In the genomic region with DNA sequence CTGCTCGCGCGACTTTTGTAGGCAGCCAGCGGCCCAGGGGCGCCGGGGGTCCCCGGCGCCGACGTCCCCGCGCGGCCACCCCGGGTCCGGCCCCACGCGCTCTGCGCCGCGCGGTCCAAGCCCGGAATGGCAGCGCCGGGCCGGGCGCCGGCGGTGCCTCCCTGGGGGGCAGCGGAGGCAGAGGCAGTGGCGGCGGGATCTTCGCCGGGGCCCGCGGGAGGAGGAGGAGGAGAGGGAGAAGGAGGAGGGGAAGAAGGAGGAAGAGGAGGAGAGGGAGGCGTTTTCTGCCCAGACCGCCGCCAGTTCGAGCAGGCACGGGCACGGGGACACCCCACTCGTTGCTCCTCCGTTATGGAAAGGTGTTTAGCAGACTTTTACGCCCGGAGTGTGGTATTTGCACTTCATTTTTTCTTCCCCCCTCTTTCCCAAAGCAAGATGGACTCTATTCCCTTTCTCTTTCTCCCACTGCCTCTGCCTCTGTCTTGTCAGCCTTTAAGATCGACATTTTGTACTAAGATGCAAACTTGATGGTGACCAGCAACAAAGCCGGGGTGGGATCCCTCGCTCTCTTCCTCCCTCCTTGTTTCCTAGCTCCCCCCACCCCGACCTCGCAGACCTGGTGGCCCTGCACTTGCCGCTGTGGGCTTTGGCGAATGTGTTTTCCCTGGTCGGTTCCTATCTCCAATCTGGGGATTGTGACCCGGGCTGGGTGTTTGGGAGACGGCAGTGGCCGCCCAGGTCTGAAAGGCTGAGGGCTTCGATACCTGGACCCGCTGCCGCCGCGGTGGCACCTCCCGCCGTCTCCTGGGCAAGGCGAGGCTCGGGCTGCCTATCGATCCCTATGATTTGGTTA, we compare ENCODE assay signal across 8 cellular contexts. TPM values are rescaled to one million over a fixed set of nuclear protein-coding genes. Genes with fewer than 3 reads are reported as not detected.
DNase-seq lines count a peak whose midpoint lies in the region; ATAC-seq and TF ChIP-seq lines count a peak whose summit lies in the region.

No MANE protein-coding gene starts in this region.

- 0 to 1% methylated on average over 66 of the region's 66 CpGs for WGBS in sigmoid colon, 2 donors

- no peaks in the 10 kb centered on the region for H3K36me3 ChIP-seq in CD8-positive, alpha-beta T cell (ENCODE audit: insufficient read depth, low read length)
- H3K36me3 ChIP-seq in brain microvascular endothelial cell (replicated peaks) (no peaks in the 10 kb centered on the region), sigmoid colon (peaks cover 0 to 5% (median 0%) of the 10 kb centered on the region in 4 donors)

- TF ChIP-seq CTCF in CD8-positive, alpha-beta T cell (IDR thresholded peaks at IDR 0.05), result no peak
- no peak for TF ChIP-seq CTCF in brain microvascular endothelial cell (IDR thresholded peaks at IDR 0.05; ENCODE audit: low read depth, low read length, missing control alignments)
- TF ChIP-seq CTCF in sigmoid colon (IDR thresholded peaks at IDR 0.05), result no peak

- POLR2A ChIA-PET in CD8-positive, alpha-beta T cell (lab: Charles Lee), result interaction anchor here (0.6 to 1.1 kb wide), 2 partner anchors 16 to 306 kb away, joined by 3 read pairs; no protein-coding TSS in a partner anchor

- CTCF ChIA-PET in CD8-positive, alpha-beta T cell (lab: Charles Lee), result interaction anchor here (0.9 kb wide), 1 partner anchor 136 kb away, joined by 3 read pairs; no protein-coding TSS in a partner anchor

- peaks cover 39% of the 10 kb centered on the region for H3K36me3 Mint-ChIP-seq in CD8-positive, alpha-beta T cell
- peaks cover 20% of the 10 kb centered on the region for H3K36me3 Mint-ChIP-seq in T-helper 2 cell treated with Interferon-gamma antibody and Interleukin-4, amounts not matched to agents 5 μg/mL and 100 μg/mL, for 36 hours (ENCODE audit: low read depth)

- no peak for TF ChIP-seq POLR2A in sigmoid colon (IDR thresholded peaks at IDR 0.05)

- peaks cover 49% of the 10 kb centered on the region for H3K4me1 Mint-ChIP-seq in CD8-positive, alpha-beta T cell (ENCODE audit: low read depth)
- peaks cover 20% of the 10 kb centered on the region for H3K4me1 Mint-ChIP-seq in T-helper 2 cell treated with Interferon-gamma antibody and Interleukin-4, amounts not matched to agents 5 μg/mL and 100 μg/mL, for 36 hours (ENCODE audit: low read depth)

- H3K27me3 Mint-ChIP-seq in CD8-positive, alpha-beta T cell (ENCODE audit: low read depth), result no peaks in the 10 kb centered on the region
- peaks cover 8% of the 10 kb centered on the region for H3K27me3 Mint-ChIP-seq in T-helper 2 cell treated with Interferon-gamma antibody and Interleukin-4, amounts not matched to agents 5 μg/mL and 100 μg/mL, for 36 hours (ENCODE audit: low read depth)

- in situ Hi-C loops in brain microvascular endothelial cell (cut with HindIII; ENCODE audit: low pct_ligation_motif_present, low sequenced_read_pairs), result no loop called here

- TF ChIP-seq EP300 in sigmoid colon (IDR thresholded peaks at IDR 0.05), result no peak

- peak overlapping the region; percentile 99 for H3K4me3 Mint-ChIP-seq in CD8-positive, alpha-beta T cell
- H3K4me3 Mint-ChIP-seq in T-helper 2 cell treated with Interferon-gamma antibody and Interleukin-4, amounts not matched to agents 5 μg/mL and 100 μg/mL, for 36 hours, result peak overlapping the region; percentile 98

- H3K9me3 Mint-ChIP-seq in CD8-positive, alpha-beta T cell, result no peaks in the 10 kb centered on the region
- no peaks in the 10 kb centered on the region for H3K9me3 Mint-ChIP-seq in T-helper 2 cell treated with Interferon-gamma antibody and Interleukin-4, amounts not matched to agents 5 μg/mL and 100 μg/mL, for 36 hours

- H3K4me3 ChIP-seq in CD8-positive, alpha-beta T cell (ENCODE audit: low read depth, low read length), result peak overlapping the region; percentile 86
- H3K4me3 ChIP-seq in brain microvascular endothelial cell (ENCODE audit: low read depth, low read length), result peak overlapping the region; percentile 87
- H3K4me3 ChIP-seq in iPS-18c (ENCODE audit: insufficient read depth, low read depth, low read length), result peak overlapping the region; percentile 87
- H3K4me3 ChIP-seq in sigmoid colon, result peak overlapping the region; percentile 62 to 98 (median 92)

- H3K27me3 ChIP-seq in CD8-positive, alpha-beta T cell (ENCODE audit: insufficient read depth, low read length), result no peaks in the 10 kb centered on the region
- H3K27me3 ChIP-seq in brain microvascular endothelial cell (replicated peaks) (no peaks in the 10 kb centered on the region), sigmoid colon (no peaks in the 10 kb centered on the region)

- peaks cover 19% of the 10 kb centered on the region for H3K4me1 ChIP-seq in CD8-positive, alpha-beta T cell (ENCODE audit: insufficient read depth, low read length)
- peaks cover 0 to 19% (median 9%) of the 10 kb centered on the region in 4 donors for H3K4me1 ChIP-seq in sigmoid colon

- H3K27ac ChIP-seq in CD8-positive, alpha-beta T cell (ENCODE audit: low read depth, low read length), result peak overlapping the region; percentile 47
- H3K27ac ChIP-seq in brain microvascular endothelial cell (peak overlapping the region; percentile 58), sigmoid colon (peak overlapping the region; percentile 85 to 98 (median 94))

- H3K9me3 ChIP-seq in CD8-positive, alpha-beta T cell (ENCODE audit: low read length), result no peaks in the 10 kb centered on the region
- no peaks in the 10 kb centered on the region for H3K9me3 ChIP-seq in iPS-18c (ENCODE audit: control insufficient read depth, insufficient read depth, low read length)
- H3K9me3 ChIP-seq in sigmoid colon, result no peaks in the 10 kb centered on the region

- intact Hi-C loops in CD8-positive, alpha-beta T cell (cut with DNase I, micrococcal nuclease), result loop anchor here (2.0 to 10.0 kb wide), 9 partner anchors 21 to 1651 kb away; a partner anchor contains a TSS
- intact Hi-C loops in sigmoid colon (cut with DNase I), result loop anchor here (5.0 to 10.0 kb wide), 3 partner anchors 152 to 1661 kb away; a partner anchor contains a TSS

- DNase-seq in CD8-positive, alpha-beta T cell, result peak in 6 of 7 experiments; percentile 5 to 52 (median 25)
- peak; percentile 67 for DNase-seq in HK-2 (ENCODE audit: unreplicated experiment)
- peak; percentile 4 for DNase-seq in T-helper 2 cell treated with Interferon-gamma antibody and Interleukin-4, amounts not matched to agents 5 μg/mL and 100 μg/mL, for 36 hours (ENCODE audit: low spot score)
- DNase-seq in brain microvascular endothelial cell, result peak; percentile 7
- peak; percentile 70 for DNase-seq in sigmoid colon
- DNase-seq in epidermal melanocyte (ENCODE audit: insufficient read length, low spot score), result no peak
- no peak for DNase-seq in occipital lobe (lab: John Stamatoyannopoulos, UW)

- peak overlapping the region; percentile 91 for H3K27ac Mint-ChIP-seq in CD8-positive, alpha-beta T cell
- peak overlapping the region; percentile 94 for H3K27ac Mint-ChIP-seq in T-helper 2 cell treated with Interferon-gamma antibody and Interleukin-4, amounts not matched to agents 5 μg/mL and 100 μg/mL, for 36 hours

- ATAC-seq in CD8-positive, alpha-beta T cell, result no peak

RNA-seq across cellular contexts. Expression of a gene that starts 2.6 kb away (rescaled TPM):
- total RNA-seq in CD8-positive, alpha-beta T cell, result 10 to 100 TPM; 71.3 to 77.9 TPM
- 10 to 100 TPM; 71.1 to 93.3 (median 82.8) TPM for total RNA-seq in sigmoid colon
- 1 to 10 TPM; 3.0 to 9.5 (median 3.2) TPM for polyA plus RNA-seq in sigmoid colon
- 33.1 TPM for total RNA-seq in occipital lobe

Comparison
In these comparisons a context has a peak if more than half of its experiments do, and no peak if none do; other contexts are left out.
1. DNase-seq: peak in CD8-positive, alpha-beta T cell (6 of 7), HK-2 (single experiment), T-helper 2 cell treated with Interferon-gamma antibody and Interleukin-4, amounts not matched to agents 5 μg/mL and 100 μg/mL, for 36 hours (single experiment), brain microvascular endothelial cell (single experiment) and sigmoid colon (single experiment); none in epidermal melanocyte (single experiment) and occipital lobe (single experiment).
2. Peak in every context shown above with its lines, with median percentiles within 50 percentile points of each other: H3K27ac ChIP-seq and H3K4me3 ChIP-seq.